In genomic region chr10:31745612-31746376, GRCh38 we compare ENCODE assay signal across 9 cellular contexts.
DNase-seq lines count a peak whose midpoint lies in the region; ATAC-seq and TF ChIP-seq lines count a peak whose summit lies in the region.
"Had no signal": no experiment of that assay in that cellular context is flagged by ENCODE, and none has a peak within 500 bp of the region (broad histone marks: within the 10 kb centered on the region; RNA-seq: fewer than 3 reads in every experiment).

No MANE protein-coding gene starts in this region.

- H3K27me3 ChIP-seq in H7 (ENCODE audit: control insufficient read depth, insufficient read depth, low read length): no peaks in the 10 kb centered on the region

- POLR2A ChIA-PET in RWPE1 (lab: Yijun Ruan, JAX; ENCODE audit: low non-redundant PET): no interaction called here

- no peak overlapping the region for H3K4me3 ChIP-seq in cardiac fibroblast (replicated peaks in 1 of 2; ENCODE audit: low read depth in 2 of 2, low read length in 2 of 2)
- H3K4me3 ChIP-seq in H7 (ENCODE audit: insufficient read depth, low read depth, low read length): no peak overlapping the region

- peak; percentile 85 for DNase-seq in RWPE1 (ENCODE audit: low spot score)
- peak; percentile 65 to 96 for DNase-seq in cardiac fibroblast (ENCODE audit: low read depth in 2 of 2)
- peak; percentile 22 to 50 (median 37) for DNase-seq in stimulated activated CD4-positive, alpha-beta T cell treated with anti-CD3 and anti-CD28 coated beads, Interleukin-12 subunit alpha, Interleukin-12 subunit beta, amount 100 ng/mL, for 48 hours (ENCODE audit: low read depth in 2 of 3, low spot score in 1 of 3)
- no peak for DNase-seq in H7
- no peak for DNase-seq in iPS-NIHi11 (ENCODE audit: low spot score)
- DNase-seq: left cardiac atrium had no signal

- peak overlapping the region; percentile 85 for H3K27ac ChIP-seq in RWPE1

- ATAC-seq in GM19452 (IDR thresholded peaks at IDR 0.05; ENCODE audit: unreplicated experiment): peak; percentile 71
- no peak for ATAC-seq in GM19467 (IDR thresholded peaks at IDR 0.05; ENCODE audit: unreplicated experiment)
- ATAC-seq in GM21825 (IDR thresholded peaks at IDR 0.05; ENCODE audit: unreplicated experiment): no peak

- no peak for TF ChIP-seq CTCF in RWPE1 (conservative IDR thresholded peaks at IDR 0.05; ENCODE audit: low read depth)
- no peak for TF ChIP-seq CTCF in cardiac fibroblast (IDR thresholded peaks at IDR 0.05; ENCODE audit: low read depth, low read length)

- CTCF ChIA-PET in RWPE1 (lab: Yijun Ruan, JAX): no interaction called here

- no peaks in the 10 kb centered on the region for H3K36me3 ChIP-seq in H7 (replicated peaks; ENCODE audit: control insufficient read depth, insufficient read depth, low read length)

Comparison
In these comparisons a context has a peak if more than half of its experiments do, and no peak if none do; other contexts are left out.
1. DNase-seq: peak in RWPE1 (single experiment), cardiac fibroblast (2 of 2) and stimulated activated CD4-positive, alpha-beta T cell treated with anti-CD3 and anti-CD28 coated beads, Interleukin-12 subunit alpha, Interleukin-12 subunit beta, amount 100 ng/mL, for 48 hours (3 of 3); none in H7 (single experiment) and iPS-NIHi11 (single experiment).